8 cellular contexts compared by ENCODE assay signal in the genomic region with DNA sequence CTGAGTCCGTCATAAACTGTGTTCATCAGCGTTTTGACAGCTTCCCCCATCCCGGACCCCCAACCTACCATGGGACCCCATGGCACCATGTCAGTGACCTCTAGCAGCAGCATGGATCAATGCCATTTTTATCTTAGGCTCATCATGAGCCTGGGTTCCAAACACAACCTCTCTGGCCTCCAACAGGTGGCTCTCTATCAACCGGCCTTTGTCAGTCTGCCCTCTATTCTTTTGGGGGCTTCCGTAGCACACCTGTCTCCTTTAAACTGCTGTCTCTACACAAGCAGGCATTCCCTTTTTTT. TPM values are rescaled to one million over a fixed set of nuclear protein-coding genes. Genes with fewer than 3 reads are reported as not detected.
A peak's percentile ranks its signal among the peaks of the same experiment; 100 is the strongest.
DNase-seq lines count a peak whose midpoint lies in the region; TF ChIP-seq lines count a peak whose summit lies in the region.

No MANE protein-coding gene starts in this region.

- no peak for TF ChIP-seq CTCF in stomach (IDR thresholded peaks at IDR 0.05)

- H3K36me3 ChIP-seq in stomach: no peaks in the 10 kb centered on the region

- H3K27me3 Mint-ChIP-seq in activated naive CD4-positive, alpha-beta T cell treated with anti-CD3 and anti-CD28 coated beads, Interleukin-2, amount 10 ng/mL, durations not matched to agents 7 days and 5 days: peaks cover 74% of the 10 kb centered on the region
- peaks cover 37% of the 10 kb centered on the region for H3K27me3 Mint-ChIP-seq in activated CD4-positive, alpha-beta memory T cell treated with anti-CD3 and anti-CD28 coated beads for 36 hours

- TF ChIP-seq EP300 in stomach (IDR thresholded peaks at IDR 0.05): no peak

- H3K9me3 ChIP-seq in iPS-18c (ENCODE audit: control insufficient read depth, insufficient read depth, low read length): no peaks in the 10 kb centered on the region
- H3K9me3 ChIP-seq in stomach: no peaks in the 10 kb centered on the region

- H3K4me1 Mint-ChIP-seq in activated naive CD4-positive, alpha-beta T cell treated with anti-CD3 and anti-CD28 coated beads, Interleukin-2, amount 10 ng/mL, durations not matched to agents 7 days and 5 days: peaks cover 11% of the 10 kb centered on the region
- H3K4me1 Mint-ChIP-seq in activated CD4-positive, alpha-beta memory T cell treated with anti-CD3 and anti-CD28 coated beads for 36 hours (ENCODE audit: low read depth): peaks cover 12% of the 10 kb centered on the region

- POLR2A ChIA-PET in activated CD4-positive, alpha-beta memory T cell treated with anti-CD3 and anti-CD28 coated beads for 36 hours (lab: Charles Lee): no interaction called here

- H3K27ac ChIP-seq in stomach: no peak overlapping the region

- H3K27ac Mint-ChIP-seq in activated naive CD4-positive, alpha-beta T cell treated with anti-CD3 and anti-CD28 coated beads, Interleukin-2, amount 10 ng/mL, durations not matched to agents 7 days and 5 days: no peak overlapping the region
- no peak overlapping the region for H3K27ac Mint-ChIP-seq in activated CD4-positive, alpha-beta memory T cell treated with anti-CD3 and anti-CD28 coated beads for 36 hours

- H3K4me3 Mint-ChIP-seq in activated naive CD4-positive, alpha-beta T cell treated with anti-CD3 and anti-CD28 coated beads, Interleukin-2, amount 10 ng/mL, durations not matched to agents 7 days and 5 days: peak overlapping the region; percentile 54
- H3K4me3 Mint-ChIP-seq in activated CD4-positive, alpha-beta memory T cell treated with anti-CD3 and anti-CD28 coated beads for 36 hours: peak overlapping the region; percentile 38

- intact Hi-C loops in activated CD4-positive, alpha-beta memory T cell treated with anti-CD3 and anti-CD28 coated beads for 36 hours (cut with micrococcal nuclease): no loop called here
- intact Hi-C loops in stomach (cut with DNase I; ENCODE audit: low total_unique reads): no loop called here

- peaks cover 0 to 26% (median 10%) of the 10 kb centered on the region in 3 donors for H3K27me3 ChIP-seq in stomach

- DNase-seq in activated naive CD4-positive, alpha-beta T cell treated with anti-CD3 and anti-CD28 coated beads, Interleukin-2, amount 10 ng/mL, durations not matched to agents 7 days and 5 days: no peak
- no peak for DNase-seq in activated naive CD4-positive, alpha-beta T cell (lab: John Stamatoyannopoulos, UW)
- no peak for DNase-seq in activated CD4-positive, alpha-beta memory T cell treated with anti-CD3 and anti-CD28 coated beads for 36 hours
- DNase-seq in stomach (no peak), RKO (ENCODE audit: low spot score) (no peak), pons (ENCODE audit: low spot score) (no peak), medulla oblongata (ENCODE audit: extremely low spot score) (no peak)

- CTCF ChIA-PET in activated naive CD4-positive, alpha-beta T cell treated with anti-CD3 and anti-CD28 coated beads, Interleukin-2, amount 10 ng/mL, durations not matched to agents 7 days and 5 days (lab: Charles Lee): interaction anchor here (0.6 kb wide), 1 partner anchor 53 kb away, joined by 3 read pairs; no protein-coding TSS in a partner anchor
- CTCF ChIA-PET in activated CD4-positive, alpha-beta memory T cell treated with anti-CD3 and anti-CD28 coated beads for 36 hours (lab: Charles Lee): no interaction called here

- H3K36me3 Mint-ChIP-seq in activated naive CD4-positive, alpha-beta T cell treated with anti-CD3 and anti-CD28 coated beads, Interleukin-2, amount 10 ng/mL, durations not matched to agents 7 days and 5 days: peaks cover 4% of the 10 kb centered on the region
- H3K36me3 Mint-ChIP-seq in activated CD4-positive, alpha-beta memory T cell treated with anti-CD3 and anti-CD28 coated beads for 36 hours: no peaks in the 10 kb centered on the region

- WGBS in stomach, 5 donors: 49 to 70% (median 59%) methylated on average over 5 of the region's 5 CpGs

- TF ChIP-seq POLR2A in stomach (IDR thresholded peaks at IDR 0.05): no peak

- H3K9me3 Mint-ChIP-seq in activated naive CD4-positive, alpha-beta T cell treated with anti-CD3 and anti-CD28 coated beads, Interleukin-2, amount 10 ng/mL, durations not matched to agents 7 days and 5 days: no peaks in the 10 kb centered on the region
- no peaks in the 10 kb centered on the region for H3K9me3 Mint-ChIP-seq in activated CD4-positive, alpha-beta memory T cell treated with anti-CD3 and anti-CD28 coated beads for 36 hours

- H3K4me3 ChIP-seq in iPS-18c (ENCODE audit: insufficient read depth, low read depth, low read length): peak overlapping the region; percentile 46; the same call in 1 of the 2 replicates
- H3K4me3 ChIP-seq in stomach: peak overlapping the region in 3 of 4 donors; percentile 67 to 90 (median 77)

- H3K4me1 ChIP-seq in stomach: peaks cover 0 to 17% (median 14%) of the 10 kb centered on the region in 4 donors

RNA-seq across cellular contexts. Expression of gene TMEM150C, which starts 0.7 kb away (rescaled TPM):
- total RNA-seq in activated CD4-positive, alpha-beta memory T cell treated with anti-CD3 and anti-CD28 coated beads for 36 hours: not detected
- 1 to 10 TPM in 3 of 5 donors, under 1 TPM in 1, not detected in 1; 0.45 to 8.4 (median 4.8) TPM for total RNA-seq in stomach
- polyA plus RNA-seq in stomach: 1 to 10 TPM; 2.4 to 5.0 (median 3.9) TPM
